ENCODE assay signal across 32 cellular contexts in genomic region chr12:123997908-123998307, GRCh38.
"Had no signal": no experiment of that assay in that cellular context is flagged by ENCODE, and none has a peak within 500 bp of the region (broad histone marks: within the 10 kb centered on the region; RNA-seq: fewer than 3 reads in every experiment).

No MANE protein-coding gene starts in this region.

- H3K36me3 Mint-ChIP-seq: naive B cell had no signal

- H3K4me3 Mint-ChIP-seq: activated CD4-positive, alpha-beta memory T cell treated with anti-CD3 and anti-CD28 coated beads for 36 hours; activated CD4-positive, alpha-beta T cell treated with anti-CD3 and anti-CD28 coated beads, Interleukin-2, amount 10 ng/mL, durations not matched to agents 24 days and 14 days; activated T-cell treated with anti-CD3 and anti-CD28 coated beads, Interleukin-2, amount 50 U/mL, for 4 hours; effector memory CD8-positive, alpha-beta T cell; naive B cell; nephron progenitor cell; stimulated activated naive B cell treated with anti-CD40 and anti-IgM and Interleukin-4, amounts not matched to agents 10 μg/mL and 1 μg/mL and 100 μg/mL, for 72 hours; T-helper 1 cell treated with Interleukin-12 subunit alpha and Interleukin-12 subunit beta and Interleukin-4 antibody, amounts not matched to agents 30 μg/mL and 1 μg/mL, for 36 hours had no signal

- H3K36me3 ChIP-seq: prostate gland had no signal

- H3K27ac Mint-ChIP-seq: activated CD4-positive, alpha-beta memory T cell treated with anti-CD3 and anti-CD28 coated beads for 36 hours; activated CD4-positive, alpha-beta T cell treated with anti-CD3 and anti-CD28 coated beads, Interleukin-2, amount 10 ng/mL, durations not matched to agents 24 days and 14 days; activated naive CD4-positive, alpha-beta T cell treated with anti-CD3 and anti-CD28 coated beads, Interleukin-2, amount 50 U/mL, for 72 hours; activated T-helper 2 cell treated with anti-CD3 and anti-CD28 coated beads, Interferon-gamma antibody, Interleukin-2, Interleukin-4, amounts not matched to agents 10 μg/mL and 5 μg/mL and 100 μg/mL, durations not matched to agents 14 hours and 24 hours and 36 hours; stimulated activated naive B cell treated with anti-CD40 and anti-IgM and Interleukin-4, amounts not matched to agents 10 μg/mL and 1 μg/mL and 100 μg/mL, for 72 hours; T-helper 1 cell treated with Interleukin-12 subunit alpha and Interleukin-12 subunit beta and Interleukin-4 antibody, amounts not matched to agents 30 μg/mL and 1 μg/mL, for 36 hours had no signal

- H3K27ac ChIP-seq: body of pancreas, coronary artery, gastrocnemius medialis, left lung, pancreas, prostate gland, sigmoid colon, testis, transverse colon, WERI-Rb-1 had no signal

- H3K27me3 ChIP-seq: body of pancreas, gastrocnemius medialis, left lung, pancreas, sigmoid colon, stomach, testis, transverse colon had no signal

- H3K4me3 ChIP-seq: body of pancreas, coronary artery, gastrocnemius medialis, left lung, lung, pancreas, prostate gland, sigmoid colon, stomach, testis, transverse colon had no signal

- DNase-seq: activated CD4-positive, alpha-beta memory T cell treated with anti-CD3 and anti-CD28 coated beads for 36 hours; activated CD4-positive, alpha-beta T cell treated with anti-CD3 and anti-CD28 coated beads, Interleukin-2, amount 10 ng/mL, durations not matched to agents 24 days and 14 days; activated T-cell treated with anti-CD3 and anti-CD28 coated beads, Interleukin-2, amount 50 U/mL, for 4 hours; body of pancreas; effector memory CD8-positive, alpha-beta T cell; gastrocnemius medialis; glutamatergic neuron; hippocampal formation; left lung; naive B cell; nephron progenitor cell; pancreas; retina; sigmoid colon; SK-N-SH; small intestine; stimulated activated CD4-positive, alpha-beta T cell treated with anti-CD3 and anti-CD28 coated beads, Interleukin-1b, Interleukin-23, amount 100 ng/mL, for 48 hours; stimulated activated CD4-positive, alpha-beta T cell treated with anti-CD3 and anti-CD28 coated beads, Interleukin-4, amount 100 ng/mL, for 4 hours; stimulated activated naive B cell treated with anti-CD40 and anti-IgM and Interleukin-4, amounts not matched to agents 10 μg/mL and 1 μg/mL and 100 μg/mL, for 72 hours; stomach; SW 1271; T-helper 9 cell; testis; transverse colon; WERI-Rb-1 had no signal

- H3K9me3 Mint-ChIP-seq: activated CD4-positive, alpha-beta memory T cell treated with anti-CD3 and anti-CD28 coated beads for 36 hours; activated CD4-positive, alpha-beta T cell treated with anti-CD3 and anti-CD28 coated beads, Interleukin-2, amount 10 ng/mL, durations not matched to agents 24 days and 14 days; activated naive CD4-positive, alpha-beta T cell treated with anti-CD3 and anti-CD28 coated beads, Interleukin-2, amount 50 U/mL, for 72 hours; activated T-cell treated with anti-CD3 and anti-CD28 coated beads, Interleukin-2, amount 50 U/mL, for 4 hours; activated T-helper 2 cell treated with anti-CD3 and anti-CD28 coated beads, Interferon-gamma antibody, Interleukin-2, Interleukin-4, amounts not matched to agents 10 μg/mL and 5 μg/mL and 100 μg/mL, durations not matched to agents 14 hours and 24 hours and 36 hours; effector memory CD8-positive, alpha-beta T cell; naive B cell; nephron progenitor cell; stimulated activated naive B cell treated with anti-CD40 and anti-IgM and Interleukin-4, amounts not matched to agents 10 μg/mL and 1 μg/mL and 100 μg/mL, for 72 hours; T-helper 1 cell treated with Interleukin-12 subunit alpha and Interleukin-12 subunit beta and Interleukin-4 antibody, amounts not matched to agents 30 μg/mL and 1 μg/mL, for 36 hours had no signal

- H3K4me2 ChIP-seq: SK-N-SH had no signal

- H3K27me3 Mint-ChIP-seq: activated CD4-positive, alpha-beta memory T cell treated with anti-CD3 and anti-CD28 coated beads for 36 hours; activated CD4-positive, alpha-beta T cell treated with anti-CD3 and anti-CD28 coated beads, Interleukin-2, amount 10 ng/mL, durations not matched to agents 24 days and 14 days; effector memory CD8-positive, alpha-beta T cell; naive B cell; stimulated activated naive B cell treated with anti-CD40 and anti-IgM and Interleukin-4, amounts not matched to agents 10 μg/mL and 1 μg/mL and 100 μg/mL, for 72 hours had no signal

- H3K9ac ChIP-seq: SK-N-SH had no signal

- H3K4me1 ChIP-seq: gastrocnemius medialis, prostate gland, testis had no signal

- H3K9me3 ChIP-seq: body of pancreas, gastrocnemius medialis, left lung, pancreas, prostate gland, sigmoid colon, SK-N-SH, stomach, testis, transverse colon had no signal

- ATAC-seq: activated CD4-positive, CD25-positive, alpha-beta regulatory T cell treated with anti-CD3 and anti-CD28 coated beads, Interleukin-2, amount 50 U/mL, for 24 hours; activated naive CD4-positive, alpha-beta T cell treated with anti-CD3 and anti-CD28 coated beads, Interleukin-2, amount 50 U/mL, for 72 hours; activated T-cell treated with anti-CD3 and anti-CD28 coated beads, Interleukin-2, amount 50 U/mL, for 4 hours; body of pancreas; effector memory CD8-positive, alpha-beta T cell; gastrocnemius medialis; left lung; pancreas; stimulated activated naive B cell treated with anti-CD40 and anti-IgM and Interleukin-4, amounts not matched to agents 10 μg/mL and 1 μg/mL and 100 μg/mL, for 72 hours had no signal
